ENCODE assay signal across 13 cellular contexts in the genomic region with DNA sequence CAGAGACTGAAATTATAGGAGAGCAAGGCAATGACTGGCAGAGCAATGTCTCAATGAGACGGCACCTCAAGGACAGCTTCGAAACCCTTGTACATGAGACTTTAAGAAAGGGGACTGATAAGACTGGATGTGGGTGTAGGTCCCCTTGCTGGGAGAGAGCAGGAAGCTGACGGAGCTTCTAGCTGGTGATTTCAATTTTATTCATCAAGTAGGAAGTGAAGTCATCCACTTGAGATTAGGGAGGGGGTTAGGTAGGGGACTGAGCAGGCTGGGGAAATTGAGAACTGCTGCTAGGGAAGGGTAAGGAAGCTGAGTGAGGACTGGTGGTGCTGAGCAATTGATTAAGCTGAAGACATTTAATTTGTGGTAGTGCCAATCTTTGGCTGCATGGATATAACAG.
DNase-seq lines count a peak whose midpoint lies in the region; ATAC-seq and TF ChIP-seq lines count a peak whose summit lies in the region.
"Had no signal": no experiment of that assay in that cellular context is flagged by ENCODE, and none has a peak within 500 bp of the region (broad histone marks: within the 10 kb centered on the region; RNA-seq: fewer than 3 reads in every experiment).

No MANE protein-coding gene starts in this region.

- TF ChIP-seq CTCF in heart left ventricle (IDR thresholded peaks at IDR 0.05), result no peak
- no peak for TF ChIP-seq CTCF in body of pancreas (IDR thresholded peaks at IDR 0.05)

- H3K9me3 ChIP-seq in heart left ventricle (no peaks in the 10 kb centered on the region), body of pancreas (no peaks in the 10 kb centered on the region)
- H3K9me3 ChIP-seq: prostate gland, thyroid gland had no signal

- WGBS in heart left ventricle, 4 donors, result 54 to 66% (median 62%) methylated on average over 3 of the region's 3 CpGs
- 88 to 89% methylated on average over 3 of the region's 3 CpGs for WGBS in body of pancreas, 2 donors

- ATAC-seq in heart left ventricle, result peak in 3 of 4 donors; percentile 24 to 46 (median 33)
- no peak for ATAC-seq in Right ventricle myocardium inferior
- no peak for ATAC-seq in effector memory CD8-positive, alpha-beta T cell (replicated peaks)
- ATAC-seq in stimulated activated effector memory CD8-positive, alpha-beta T cell treated with anti-CD3 and anti-CD28 coated beads, Interleukin-12 subunit alpha, Interleukin-12 subunit beta, amount 100 ng/mL, for 72 hours, result peak; percentile 66
- ATAC-seq in body of pancreas, result no peak

- no peaks in the 10 kb centered on the region for H3K9me3 Mint-ChIP-seq in T-helper 1 cell treated with Interleukin-12 subunit alpha and Interleukin-12 subunit beta and Interleukin-4 antibody, amounts not matched to agents 30 μg/mL and 1 μg/mL, for 36 hours
- H3K9me3 Mint-ChIP-seq in effector memory CD8-positive, alpha-beta T cell, result no peaks in the 10 kb centered on the region
- peaks cover 2% of the 10 kb centered on the region for H3K9me3 Mint-ChIP-seq in stimulated activated effector memory CD8-positive, alpha-beta T cell treated with anti-CD3 and anti-CD28 coated beads, Interleukin-12 subunit alpha, Interleukin-12 subunit beta, amount 100 ng/mL, for 72 hours

- peak overlapping the region in 5 of 12 donors; percentile 1 to 65 (median 22) for H3K27ac ChIP-seq in heart left ventricle
- H3K27ac ChIP-seq in body of pancreas, result no peak overlapping the region
- H3K27ac ChIP-seq: prostate gland, thyroid gland had no signal

- H3K4me3 Mint-ChIP-seq in T-helper 1 cell treated with Interleukin-12 subunit alpha and Interleukin-12 subunit beta and Interleukin-4 antibody, amounts not matched to agents 30 μg/mL and 1 μg/mL, for 36 hours, result no peak overlapping the region
- H3K4me3 Mint-ChIP-seq in effector memory CD8-positive, alpha-beta T cell, result no peak overlapping the region
- peak overlapping the region; percentile 23 for H3K4me3 Mint-ChIP-seq in stimulated activated effector memory CD8-positive, alpha-beta T cell treated with anti-CD3 and anti-CD28 coated beads, Interleukin-12 subunit alpha, Interleukin-12 subunit beta, amount 100 ng/mL, for 72 hours
- H3K4me3 Mint-ChIP-seq: B cell had no signal

- TF ChIP-seq POLR2A in heart left ventricle (IDR thresholded peaks at IDR 0.05) (no peak), body of pancreas (IDR thresholded peaks at IDR 0.05) (no peak)

- peaks cover 0 to 91% (median 80%) of the 10 kb centered on the region in 9 donors for H3K36me3 ChIP-seq in heart left ventricle
- peaks cover 0 to 3% of the 10 kb centered on the region in 2 donors for H3K36me3 ChIP-seq in body of pancreas (replicated peaks in 1 of 2; ENCODE audit: insufficient read depth in 1 of 2, low read depth in 2 of 2)
- H3K36me3 ChIP-seq: prostate gland had no signal

- peaks cover 56% of the 10 kb centered on the region for H3K4me1 Mint-ChIP-seq in T-helper 1 cell treated with Interleukin-12 subunit alpha and Interleukin-12 subunit beta and Interleukin-4 antibody, amounts not matched to agents 30 μg/mL and 1 μg/mL, for 36 hours (ENCODE audit: low read depth)
- H3K4me1 Mint-ChIP-seq in effector memory CD8-positive, alpha-beta T cell (ENCODE audit: low read depth in 2 of 2), result peaks cover 44 to 69% of the 10 kb centered on the region in 2 donors
- H3K4me1 Mint-ChIP-seq in stimulated activated effector memory CD8-positive, alpha-beta T cell treated with anti-CD3 and anti-CD28 coated beads, Interleukin-12 subunit alpha, Interleukin-12 subunit beta, amount 100 ng/mL, for 72 hours, result peaks cover 65% of the 10 kb centered on the region
- H3K4me1 Mint-ChIP-seq: B cell had no signal

- H3K4me3 ChIP-seq in heart left ventricle (no peak overlapping the region), body of pancreas (no peak overlapping the region)
- H3K4me3 ChIP-seq: prostate gland, thyroid gland had no signal

- DNase-seq in heart left ventricle, result no peak
- DNase-seq in Right ventricle myocardium inferior (ENCODE audit: missing footprints), result no peak
- DNase-seq in effector memory CD8-positive, alpha-beta T cell, result no peak
- DNase-seq in stimulated activated effector memory CD8-positive, alpha-beta T cell treated with anti-CD3 and anti-CD28 coated beads, Interleukin-12 subunit alpha, Interleukin-12 subunit beta, amount 100 ng/mL, for 72 hours (ENCODE audit: low spot score in 2 of 2), result no peak
- no peak for DNase-seq in glomerular visceral epithelial cell (ENCODE audit: extremely low spot score)
- no peak for DNase-seq in body of pancreas
- no peak for DNase-seq in D341Med (ENCODE audit: low spot score)
- DNase-seq: activated gamma-delta T cell, NCI-H1930, thyroid gland had no signal

- peaks cover 68% of the 10 kb centered on the region for H3K36me3 Mint-ChIP-seq in T-helper 1 cell treated with Interleukin-12 subunit alpha and Interleukin-12 subunit beta and Interleukin-4 antibody, amounts not matched to agents 30 μg/mL and 1 μg/mL, for 36 hours (ENCODE audit: low read depth)
- peaks cover 58% of the 10 kb centered on the region for H3K36me3 Mint-ChIP-seq in effector memory CD8-positive, alpha-beta T cell (ENCODE audit: insufficient read depth)
- H3K36me3 Mint-ChIP-seq in stimulated activated effector memory CD8-positive, alpha-beta T cell treated with anti-CD3 and anti-CD28 coated beads, Interleukin-12 subunit alpha, Interleukin-12 subunit beta, amount 100 ng/mL, for 72 hours, result peaks cover 67% of the 10 kb centered on the region

- H3K27me3 ChIP-seq in heart left ventricle, result no peaks in the 10 kb centered on the region
- no peaks in the 10 kb centered on the region for H3K27me3 ChIP-seq in body of pancreas
- H3K27me3 ChIP-seq: thyroid gland had no signal

- intact Hi-C loops in heart left ventricle (cut with DNase I) (no loop called here), Right ventricle myocardium inferior (cut with DNase I) (loop anchor here (10.0 kb wide), 1 partner anchor 675 kb away; no protein-coding TSS in a partner anchor), body of pancreas (cut with DNase I) (no loop called here)

- peaks cover 4 to 75% (median 52%) of the 10 kb centered on the region in 12 donors for H3K4me1 ChIP-seq in heart left ventricle
- no peaks in the 10 kb centered on the region for H3K4me1 ChIP-seq in body of pancreas
- H3K4me1 ChIP-seq: prostate gland had no signal

- H3K27ac Mint-ChIP-seq in T-helper 1 cell treated with Interleukin-12 subunit alpha and Interleukin-12 subunit beta and Interleukin-4 antibody, amounts not matched to agents 30 μg/mL and 1 μg/mL, for 36 hours, result peak overlapping the region; percentile 45
- H3K27ac Mint-ChIP-seq in effector memory CD8-positive, alpha-beta T cell, result peak overlapping the region; percentile 51 to 87
- H3K27ac Mint-ChIP-seq in stimulated activated effector memory CD8-positive, alpha-beta T cell treated with anti-CD3 and anti-CD28 coated beads, Interleukin-12 subunit alpha, Interleukin-12 subunit beta, amount 100 ng/mL, for 72 hours, result peak overlapping the region; percentile 44
- H3K27ac Mint-ChIP-seq: B cell had no signal

- H3K27me3 Mint-ChIP-seq in T-helper 1 cell treated with Interleukin-12 subunit alpha and Interleukin-12 subunit beta and Interleukin-4 antibody, amounts not matched to agents 30 μg/mL and 1 μg/mL, for 36 hours (ENCODE audit: low read depth), result no peaks in the 10 kb centered on the region
- no peaks in the 10 kb centered on the region for H3K27me3 Mint-ChIP-seq in effector memory CD8-positive, alpha-beta T cell
- H3K27me3 Mint-ChIP-seq: B cell had no signal

Comparison
In these comparisons a context has a peak if more than half of its experiments do, and no peak if none do; other contexts are left out.
1. ATAC-seq: peak in heart left ventricle (3 of 4) and stimulated activated effector memory CD8-positive, alpha-beta T cell treated with anti-CD3 and anti-CD28 coated beads, Interleukin-12 subunit alpha, Interleukin-12 subunit beta, amount 100 ng/mL, for 72 hours (single experiment); none in Right ventricle myocardium inferior (single experiment), effector memory CD8-positive, alpha-beta T cell (single experiment) and body of pancreas (single experiment).
2. Peak in every context shown above with its lines, with median percentiles within 50 percentile points of each other: H3K27ac Mint-ChIP-seq.